ENCODE assay signal across 19 cellular contexts in the genomic region with DNA sequence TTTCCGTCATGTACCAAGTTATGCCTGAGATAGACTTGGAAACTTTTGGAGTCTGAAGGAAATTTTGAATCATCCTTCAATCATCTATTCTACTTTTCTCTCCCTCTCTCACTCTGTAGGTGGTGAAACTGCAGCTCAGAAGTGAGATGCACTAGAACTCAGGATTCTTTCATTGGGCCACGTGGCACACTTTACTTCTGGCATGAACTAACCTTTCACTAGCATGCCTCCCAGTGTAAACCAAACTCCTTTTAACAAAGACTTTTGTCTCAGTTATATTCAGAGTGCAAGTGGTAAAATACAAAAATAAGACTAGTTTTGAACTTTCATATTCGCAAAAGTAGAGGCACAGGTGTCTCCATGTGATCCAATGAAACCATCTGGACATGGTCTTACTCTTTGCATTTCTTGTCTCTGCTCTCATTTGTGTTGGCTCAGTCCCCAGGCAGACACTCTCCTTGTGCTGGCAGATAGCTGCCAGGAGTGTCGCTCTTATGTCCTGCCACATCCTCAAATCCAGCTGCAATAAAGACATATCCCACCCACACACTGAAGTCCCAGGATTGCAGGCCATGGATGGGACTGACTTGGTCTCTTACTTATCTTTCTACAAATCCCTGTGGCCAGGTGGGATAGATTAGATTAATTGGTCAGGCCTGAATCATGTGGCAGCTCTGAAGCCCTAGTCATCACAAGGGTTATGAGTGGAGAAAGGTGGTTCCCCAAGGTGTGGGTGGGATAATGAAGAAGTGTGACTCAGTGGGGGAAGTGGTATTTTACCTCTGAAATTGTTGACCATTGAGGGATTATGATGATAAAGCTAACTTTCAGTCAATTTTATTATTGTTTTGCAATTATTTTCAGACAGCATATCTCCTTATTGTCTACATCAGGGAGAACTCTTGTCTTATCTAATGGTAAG.
DNase-seq lines count a peak whose midpoint lies in the region; ATAC-seq and TF ChIP-seq lines count a peak whose summit lies in the region.
"Had no signal": no experiment of that assay in that cellular context is flagged by ENCODE, and none has a peak within 500 bp of the region (broad histone marks: within the 10 kb centered on the region; RNA-seq: fewer than 3 reads in every experiment).

No MANE protein-coding gene starts in this region.

- no peak overlapping the region for H3K27ac Mint-ChIP-seq in activated T-cell treated with anti-CD3 and anti-CD28 coated beads, Interleukin-2, amount 50 U/mL, for 24 hours
- H3K27ac Mint-ChIP-seq: naive thymus-derived CD8-positive, alpha-beta T cell had no signal

- no peak overlapping the region for H3K4me3 ChIP-seq in LNCaP clone FGC (ENCODE audit: low read depth, low read length)
- H3K4me3 ChIP-seq in suprapubic skin: no peak overlapping the region

- no peaks in the 10 kb centered on the region for H3K27me3 ChIP-seq in suprapubic skin

- H3K27ac ChIP-seq in suprapubic skin: no peak overlapping the region

- no peaks in the 10 kb centered on the region for H3K36me3 Mint-ChIP-seq in activated T-cell treated with anti-CD3 and anti-CD28 coated beads, Interleukin-2, amount 50 U/mL, for 24 hours (ENCODE audit: low read depth)
- H3K36me3 Mint-ChIP-seq: naive thymus-derived CD8-positive, alpha-beta T cell had no signal

- H3K4me3 Mint-ChIP-seq in activated T-cell treated with anti-CD3 and anti-CD28 coated beads, Interleukin-2, amount 50 U/mL, for 24 hours: no peak overlapping the region
- H3K4me3 Mint-ChIP-seq: activated T-cell treated with anti-CD3 and anti-CD28 coated beads, Interleukin-2, amount 50 U/mL, for 4 hours; naive thymus-derived CD8-positive, alpha-beta T cell had no signal

- no peak for TF ChIP-seq EP300 in suprapubic skin (IDR thresholded peaks at IDR 0.05)

- ATAC-seq in GM18511 (IDR thresholded peaks at IDR 0.05; ENCODE audit: unreplicated experiment) (peak; percentile 77), GM21515 (IDR thresholded peaks at IDR 0.05; ENCODE audit: unreplicated experiment) (peak; percentile 54), HG02885 (IDR thresholded peaks at IDR 0.05; ENCODE audit: poor library complexity, unreplicated experiment) (peak; percentile 78)
- ATAC-seq: activated T-cell treated with anti-CD3 and anti-CD28 coated beads, Interleukin-2, amount 50 U/mL, for 4 hours; naive thymus-derived CD8-positive, alpha-beta T cell had no signal

- no peaks in the 10 kb centered on the region for H3K9me3 ChIP-seq in suprapubic skin

- DNase-seq in LNCaP clone FGC (ENCODE audit: low read depth) (no peak), HuH-7 (ENCODE audit: low spot score) (no peak), suprapubic skin (ENCODE audit: low spot score in 2 of 2) (no peak), LoVo (ENCODE audit: low spot score) (no peak)
- no peak for DNase-seq in activated T-cell treated with anti-CD3 and anti-CD28 coated beads, Interleukin-2, amount 50 U/mL, for 24 hours
- DNase-seq: activated CD4-positive, alpha-beta T cell treated with anti-CD3 and anti-CD28 coated beads, Interleukin-2, amount 50 U/mL, for 48 hours; activated naive CD4-positive, alpha-beta T cell treated with anti-CD3 and anti-CD28 coated beads, Interleukin-2, amount 50 U/mL, for 16 hours; activated T-cell treated with anti-CD3 and anti-CD28 coated beads, Interleukin-2, amount 50 U/mL, for 4 hours; AML-193; COR-L47; GOT3; naive thymus-derived CD8-positive, alpha-beta T cell; NCI-H1436 treated with DMSO at 0.1 percent for 48 hours; NCI-H2227 treated with DMSO at 0.1 percent for 48 hours; stimulated activated CD4-positive, alpha-beta T cell treated with anti-CD3 and anti-CD28 coated beads, Interleukin-4, amount 100 ng/mL, for 24 hours; SW 1271 had no signal

- H3K4me1 Mint-ChIP-seq in activated T-cell treated with anti-CD3 and anti-CD28 coated beads, Interleukin-2, amount 50 U/mL, for 24 hours (ENCODE audit: low read depth): no peaks in the 10 kb centered on the region
- H3K4me1 Mint-ChIP-seq: naive thymus-derived CD8-positive, alpha-beta T cell had no signal

- WGBS in suprapubic skin: 80% methylated on average over 4 of the region's 4 CpGs

- H3K9me3 Mint-ChIP-seq in activated T-cell treated with anti-CD3 and anti-CD28 coated beads, Interleukin-2, amount 50 U/mL, for 24 hours: peaks cover 5% of the 10 kb centered on the region

- no peaks in the 10 kb centered on the region for H3K4me1 ChIP-seq in suprapubic skin

- H3K27me3 Mint-ChIP-seq in activated T-cell treated with anti-CD3 and anti-CD28 coated beads, Interleukin-2, amount 50 U/mL, for 24 hours: no peaks in the 10 kb centered on the region

- TF ChIP-seq POLR2A in suprapubic skin (IDR thresholded peaks at IDR 0.05): no peak

- TF ChIP-seq CTCF in LNCaP clone FGC (IDR thresholded peaks at IDR 0.05; ENCODE audit: control insufficient read depth, extremely low read depth, insufficient read depth): peak; percentile 16; the same call in 1 of the 2 replicates
- TF ChIP-seq CTCF in suprapubic skin (IDR thresholded peaks at IDR 0.05): no peak

- no peaks in the 10 kb centered on the region for H3K36me3 ChIP-seq in suprapubic skin
